10 cellular contexts compared by ENCODE assay signal in genomic region chr14:101475468-101476257, GRCh38.
DNase-seq lines count a peak whose midpoint lies in the region; ATAC-seq and TF ChIP-seq lines count a peak whose summit lies in the region.
"Had no signal": no experiment of that assay in that cellular context is flagged by ENCODE, and none has a peak within 500 bp of the region (broad histone marks: within the 10 kb centered on the region; RNA-seq: fewer than 3 reads in every experiment).

No MANE protein-coding gene starts in this region.

- no peak for TF ChIP-seq CTCF in Peyer's patch (IDR thresholded peaks at IDR 0.05)

- H3K4me3 ChIP-seq in Peyer's patch = no peak overlapping the region

- H3K36me3 ChIP-seq in Peyer's patch = no peaks in the 10 kb centered on the region

- ATAC-seq in HG02642 (IDR thresholded peaks at IDR 0.05; ENCODE audit: poor library complexity, unreplicated experiment) (no peak), HG03095 (IDR thresholded peaks at IDR 0.05; ENCODE audit: unreplicated experiment) (no peak)

- H3K4me1 ChIP-seq in Peyer's patch = peaks cover 0 to 12% (median 0%) of the 10 kb centered on the region in 4 donors

- in situ Hi-C loops in Caki2 (cut with HindIII; ENCODE audit: low pct_unique_long_range_greater_than_20kb, low sequenced_read_pairs) = no loop called here
- in situ Hi-C loops in KBM-7 (cut with MboI; ENCODE audit: low pct_unique_long_range_greater_than_20kb, low sequenced_read_pairs) = no loop called here

- intact Hi-C loops in posterior vena cava (cut with DNase I) = no loop called here

- H3K27ac ChIP-seq in Peyer's patch = peak overlapping the region in 3 of 4 donors; percentile 18 to 52 (median 35)

- H3K9me3 ChIP-seq in Peyer's patch = no peaks in the 10 kb centered on the region

- TF ChIP-seq POLR2A in Peyer's patch (IDR thresholded peaks at IDR 0.05) = no peak

- H3K27me3 ChIP-seq in Peyer's patch = no peaks in the 10 kb centered on the region

- DNase-seq in Caki2 (ENCODE audit: low read depth) (peak; percentile 47), Peyer's patch (peak in 2 of 3 donors; percentile 43 to 46), fibroblast of peridontal ligament (ENCODE audit: extremely low read depth) (peak; percentile 90), posterior vena cava (ENCODE audit: low spot score) (peak; percentile 82), KBM-7 (no peak), NCI-H1105 treated with DMSO at 0.1 percent for 48 hours (lab: John Stamatoyannopoulos, UW) (no peak)
- DNase-seq: activated naive CD8-positive, alpha-beta T cell treated with anti-CD3 and anti-CD28 coated beads, Interleukin-2, amount 10 ng/mL, durations not matched to agents 7 days and 5 days; stimulated activated CD4-positive, alpha-beta T cell treated with anti-CD3 and anti-CD28 coated beads, Interleukin-2, amount 100 ng/mL, for 24 hours had no signal

Comparison
In these comparisons a context has a peak if more than half of its experiments do, and no peak if none do; other contexts are left out.
1. DNase-seq: peak in Caki2 (single experiment), Peyer's patch (2 of 3), fibroblast of peridontal ligament (single experiment) and posterior vena cava (single experiment); none in KBM-7 (single experiment) and NCI-H1105 treated with DMSO at 0.1 percent for 48 hours (single experiment).